In the genomic region with DNA sequence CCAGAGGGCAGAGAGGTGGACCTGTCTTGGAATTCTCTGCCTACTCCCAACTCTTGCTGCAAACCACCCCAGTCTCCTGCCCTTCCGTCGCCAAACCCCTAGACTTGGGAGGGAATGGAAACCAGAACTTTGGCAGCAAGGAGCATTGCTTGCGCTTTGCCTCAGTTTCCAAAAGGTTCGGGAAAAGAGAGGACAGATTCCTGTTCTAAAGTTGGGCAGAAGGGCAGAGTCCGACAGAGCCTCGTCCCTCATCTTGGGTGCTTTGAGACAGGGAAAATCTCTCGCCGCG, we compare ENCODE assay signal across 17 cellular contexts. TPM values are rescaled to one million over a fixed set of nuclear protein-coding genes. Genes with fewer than 3 reads are reported as not detected.
"Had no signal": no experiment of that assay in that cellular context is flagged by ENCODE, and none has a peak within 500 bp of the region (broad histone marks: within the 10 kb centered on the region; RNA-seq: fewer than 3 reads in every experiment).

No MANE protein-coding gene starts in this region.

- H3K4me1 ChIP-seq: foreskin keratinocyte had no signal

- H3K27ac ChIP-seq: brain microvascular endothelial cell, esophagus muscularis mucosa, foreskin keratinocyte, sigmoid colon, VCaP had no signal

- H3K36me3 ChIP-seq: brain microvascular endothelial cell, esophagus muscularis mucosa, sigmoid colon had no signal

- DNase-seq: activated CD4-positive, alpha-beta T cell treated with anti-CD3 and anti-CD28 coated beads for 4 hours; brain microvascular endothelial cell; dermis blood vessel endothelial cell; stimulated activated CD4-positive, alpha-beta T cell treated with anti-CD3 and anti-CD28 coated beads, Interleukin-4, amount 100 ng/mL, for 24 hours; T-helper 9 cell had no signal

- H3K9me3 ChIP-seq: esophagus muscularis mucosa, sigmoid colon had no signal

- H3K4me3 Mint-ChIP-seq: activated naive CD4-positive, alpha-beta T cell treated with anti-CD3 and anti-CD28 coated beads, Interleukin-2, amount 50 U/mL, for 24 hours; stimulated activated naive CD8-positive, alpha-beta T cell treated with anti-CD3 and anti-CD28 coated beads, Interleukin-15, Interleukin-2, amounts not matched to agents 100 ng/mL and 50 ng/mL, for 24 hours had no signal

- H3K9me3 Mint-ChIP-seq: activated naive CD4-positive, alpha-beta T cell treated with anti-CD3 and anti-CD28 coated beads, Interleukin-2, amount 50 U/mL, for 24 hours; nephron; stimulated activated naive CD8-positive, alpha-beta T cell treated with anti-CD3 and anti-CD28 coated beads, Interleukin-15, Interleukin-2, amounts not matched to agents 100 ng/mL and 50 ng/mL, for 24 hours had no signal

- H3K27ac Mint-ChIP-seq: activated naive CD4-positive, alpha-beta T cell treated with anti-CD3 and anti-CD28 coated beads, Interleukin-2, amount 50 U/mL, for 24 hours; nephron; stimulated activated naive CD8-positive, alpha-beta T cell treated with anti-CD3 and anti-CD28 coated beads, Interleukin-15, Interleukin-2, amounts not matched to agents 100 ng/mL and 50 ng/mL, for 24 hours had no signal

- ATAC-seq: foreskin keratinocyte had no signal

RNA-seq across cellular contexts. Expression of gene HEPN1, which starts 54.2 kb away (rescaled TPM):
- total RNA-seq: dermis blood vessel endothelial cell, esophagus muscularis mucosa, foreskin keratinocyte, kidney epithelial cell, liver, osteocyte, sigmoid colon, temporal lobe, ureter had no signal
- polyA plus RNA-seq: foreskin keratinocyte had no signal
